Comparison of ENCODE assay signal across 19 cellular contexts in the genomic region with DNA sequence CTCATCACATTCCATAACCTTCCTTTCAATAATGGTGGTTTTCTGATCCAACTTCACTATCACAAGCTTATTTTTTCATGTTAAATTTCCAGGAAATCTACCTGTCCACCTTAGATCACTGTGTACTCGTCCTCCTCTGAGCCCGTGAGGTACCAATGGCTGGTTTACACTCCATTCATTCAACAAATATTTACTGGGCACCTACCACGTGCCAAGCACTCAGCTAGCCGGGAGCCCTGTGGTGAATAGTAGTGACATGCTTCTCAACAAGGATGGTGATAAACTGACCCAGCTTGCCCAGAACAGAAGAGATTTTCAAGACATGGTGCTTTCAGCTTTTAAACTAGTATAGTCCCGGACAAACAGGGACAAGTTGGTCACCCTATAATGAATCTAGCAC.
DNase-seq lines count a peak whose midpoint lies in the region; TF ChIP-seq lines count a peak whose summit lies in the region.
"Had no signal": no experiment of that assay in that cellular context is flagged by ENCODE, and none has a peak within 500 bp of the region (broad histone marks: within the 10 kb centered on the region; RNA-seq: fewer than 3 reads in every experiment).

No MANE protein-coding gene starts in this region.

- no peak overlapping the region for H3K4me2 ChIP-seq in neuronal stem cell (ENCODE audit: insufficient read depth, low read length, poor library complexity, severe bottlenecking)

- no peak overlapping the region for H2BK15ac ChIP-seq in neuronal stem cell (ENCODE audit: low read length)

- H3K36me3 Mint-ChIP-seq in MCF 10A (ENCODE audit: insufficient read depth, unreplicated experiment) = no peaks in the 10 kb centered on the region
- H3K36me3 Mint-ChIP-seq: CD4-positive, CD25-positive, alpha-beta regulatory T cell; CD8-positive, alpha-beta memory T cell; IgD-negative memory B cell had no signal

- POLR2A ChIA-PET in MCF 10A (lab: Yijun Ruan, JAX) = interaction anchor here (0.6 to 1.2 kb wide), 3 partner anchors 137 to 761 kb away, joined by 3 read pairs; no protein-coding TSS in a partner anchor

- in situ Hi-C loops in T47D (cut with HindIII; ENCODE audit: low pct_unique_long_range_greater_than_20kb, low sequenced_read_pairs) = no loop called here

- no peak for TF ChIP-seq CTCF in MCF 10A (IDR thresholded peaks at IDR 0.05; ENCODE audit: unreplicated experiment)

- CTCF ChIA-PET in MCF 10A (lab: Yijun Ruan, JAX) = interaction anchor here (0.6 to 7.0 kb wide), 14 partner anchors 13 to 813 kb away, joined by 3 to 87 read pairs (median 4); no protein-coding TSS in a partner anchor

- H3K4me1 Mint-ChIP-seq in MCF 10A (ENCODE audit: insufficient read depth, unreplicated experiment) = no peaks in the 10 kb centered on the region
- H3K4me1 Mint-ChIP-seq: CD8-positive, alpha-beta memory T cell had no signal

- no peak overlapping the region for H2BK5ac ChIP-seq in neuronal stem cell (ENCODE audit: low read length)

- H3K9me3 Mint-ChIP-seq in MCF 10A (ENCODE audit: unreplicated experiment) = no peaks in the 10 kb centered on the region
- H3K9me3 Mint-ChIP-seq: CD4-positive, CD25-positive, alpha-beta regulatory T cell; CD8-positive, alpha-beta memory T cell; HFFc6 had no signal

- intact Hi-C loops in MCF 10A (cut with micrococcal nuclease) = loop anchor here (5.0 to 10.0 kb wide), 4 partner anchors 181 to 1027 kb away; no protein-coding TSS in a partner anchor

- BruUV-seq in MCF 10A (replicated peaks; lab: Mats Ljungman, UMichigan) = no TSS peak

- H3K9ac ChIP-seq in neuronal stem cell (ENCODE audit: low read depth, low read length, poor library complexity) = no peak overlapping the region

- H3K4me3 ChIP-seq in neuronal stem cell (ENCODE audit: low read length in 2 of 2) = no peak overlapping the region

- H3K9me3 ChIP-seq in neuronal stem cell (replicated peaks in 1 of 2; ENCODE audit: control insufficient read depth in 2 of 2, insufficient read depth in 1 of 2, low read depth in 1 of 2, low read length in 2 of 2) = no peaks in the 10 kb centered on the region
- H3K9me3 ChIP-seq: BE2C had no signal

- no peak overlapping the region for H3K4ac ChIP-seq in neuronal stem cell (ENCODE audit: low read length)

- no peak overlapping the region for H3K14ac ChIP-seq in neuronal stem cell (ENCODE audit: low read length)

- peaks cover 0 to 14% of the 10 kb centered on the region in 2 donors for H3K4me1 ChIP-seq in neuronal stem cell (ENCODE audit: control insufficient read depth in 2 of 2, insufficient read depth in 1 of 2, low read depth in 1 of 2, low read length in 2 of 2)

- H3K79me1 ChIP-seq in neuronal stem cell (ENCODE audit: low read depth, low read length) = no peaks in the 10 kb centered on the region

- WGBS in neuronal stem cell (ENCODE audit: extremely low coverage in 2 of 2, insufficient read length in 2 of 2, insufficient replicate concordance in 1 of 2), 2 donors = no CpG with 5 or more reads among the region's 5 CpGs

- H4K8ac ChIP-seq in neuronal stem cell (ENCODE audit: low read depth, low read length) = no peak overlapping the region

- H3K27ac Mint-ChIP-seq in MCF 10A (ENCODE audit: low read depth, unreplicated experiment) = no peak overlapping the region
- H3K27ac Mint-ChIP-seq: CD4-positive, CD25-positive, alpha-beta regulatory T cell; CD8-positive, alpha-beta memory T cell; HFFc6 had no signal

- no peak overlapping the region for H3K27ac ChIP-seq in neuronal stem cell (replicated peaks; ENCODE audit: low read length)

- H3K27me3 Mint-ChIP-seq in MCF 10A (ENCODE audit: insufficient read depth, unreplicated experiment) = peaks cover 62% of the 10 kb centered on the region

- H2AFZ ChIP-seq in neuronal stem cell (ENCODE audit: low read length) = no peak overlapping the region

- no peak overlapping the region for H3K4me3 Mint-ChIP-seq in MCF 10A (ENCODE audit: unreplicated experiment)
- H3K4me3 Mint-ChIP-seq: CD4-positive, CD25-positive, alpha-beta regulatory T cell; CD8-positive, alpha-beta memory T cell; HFFc6; IgD-negative memory B cell had no signal

- H4K91ac ChIP-seq in neuronal stem cell (ENCODE audit: low read depth, low read length, poor library complexity) = no peak overlapping the region

- peak overlapping the region; percentile 33 for H3K18ac ChIP-seq in neuronal stem cell (ENCODE audit: low read length)

- H2BK120ac ChIP-seq in neuronal stem cell (ENCODE audit: low read depth, low read length) = no peak overlapping the region

- H3K23ac ChIP-seq in neuronal stem cell (ENCODE audit: low read depth, low read length, poor library complexity) = no peak overlapping the region

- H2BK12ac ChIP-seq in neuronal stem cell (ENCODE audit: low read length) = no peak overlapping the region

- H2AK5ac ChIP-seq in neuronal stem cell (ENCODE audit: low read depth, low read length) = no peak overlapping the region

- H3K27me3 ChIP-seq in neuronal stem cell (ENCODE audit: control insufficient read depth in 3 of 3, insufficient read depth in 3 of 3, low read depth in 1 of 3, low read length in 3 of 3) = peaks cover 0 to 90% (median 3%) of the 10 kb centered on the region in 3 experiments

- H3K36me3 ChIP-seq in neuronal stem cell (replicated peaks in 1 of 2; ENCODE audit: control insufficient read depth in 2 of 2, insufficient read depth in 2 of 2, low read length in 2 of 2) = no peaks in the 10 kb centered on the region
- H3K36me3 ChIP-seq: BE2C had no signal

- DNase-seq in T47D (ENCODE audit: low read depth in 1 of 2, low spot score in 1 of 2) (peak; percentile 11 to 55), MCF 10A (ENCODE audit: unreplicated experiment) (no peak), islet precursor cell (peak; percentile 16), neuronal stem cell (ENCODE audit: low spot score) (no peak), inferior parietal cortex (ENCODE audit: extremely low spot score) (no peak)
- no peak for DNase-seq in stimulated activated CD4-positive, alpha-beta T cell treated with anti-CD3 and anti-CD28 coated beads, Interleukin-4, amount 100 ng/mL, for 24 hours
- DNase-seq: ACHN; BE2C; C1 segment of cervical spinal cord; CD4-positive, CD25-positive, alpha-beta regulatory T cell; CD8-positive, alpha-beta memory T cell; COR-L47; DMS 273 treated with DMSO at 0.1 percent for 48 hours; DMS79; GDM1; GOT3; H7; HFFc6 had no signal

Comparison
In these comparisons a context has a peak if more than half of its experiments do, and no peak if none do; other contexts are left out.
1. DNase-seq: peak in T47D (2 of 2) and islet precursor cell (single experiment); none in MCF 10A (single experiment), neuronal stem cell (single experiment), inferior parietal cortex (single experiment) and stimulated activated CD4-positive, alpha-beta T cell treated with anti-CD3 and anti-CD28 coated beads, Interleukin-4, amount 100 ng/mL, for 24 hours (single experiment).